ENCODE assay signal across 23 cellular contexts in the genomic region with DNA sequence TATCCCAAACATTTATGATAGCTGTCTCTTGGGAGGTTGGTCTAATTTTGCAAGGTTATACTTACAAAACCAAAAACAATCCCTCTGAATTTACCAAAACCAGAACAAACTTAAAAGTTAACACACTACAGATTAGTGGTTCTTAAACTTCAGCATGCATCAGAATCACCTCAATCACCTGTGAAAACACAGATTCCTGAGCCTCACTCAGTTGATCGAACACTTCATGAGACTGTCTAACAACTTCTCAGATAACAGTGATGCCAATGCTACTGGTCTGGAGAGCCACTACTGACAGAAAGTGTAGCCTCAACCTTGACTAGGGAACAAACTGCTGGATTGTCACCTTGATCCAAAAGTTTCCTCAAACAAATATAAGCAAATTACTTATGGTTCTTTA. TPM values are rescaled to one million over a fixed set of nuclear protein-coding genes. Genes with fewer than 3 reads are reported as not detected.
DNase-seq lines count a peak whose midpoint lies in the region; ATAC-seq, FAIRE-seq and TF ChIP-seq lines count a peak whose summit lies in the region.
"Had no signal": no experiment of that assay in that cellular context is flagged by ENCODE, and none has a peak within 500 bp of the region (broad histone marks: within the 10 kb centered on the region; RNA-seq: fewer than 3 reads in every experiment).

No MANE protein-coding gene starts in this region.

- H3K36me3 ChIP-seq in breast epithelium (no peaks in the 10 kb centered on the region), PC-3 (ENCODE audit: low read depth, low read length) (peaks cover 8% of the 10 kb centered on the region; the same call in 1 of the 2 replicates), K562 (ENCODE audit: control insufficient read depth, insufficient read depth, low read length) (no peaks in the 10 kb centered on the region)
- H3K36me3 ChIP-seq: sigmoid colon, vagina had no signal

- TF ChIP-seq CTCF in MCF 10A (IDR thresholded peaks at IDR 0.05; ENCODE audit: unreplicated experiment) = no peak
- TF ChIP-seq CTCF in breast epithelium (IDR thresholded peaks at IDR 0.05) = no peak
- TF ChIP-seq CTCF in PC-3 (conservative IDR thresholded peaks at IDR 0.05; ENCODE audit: low read depth, low read length) = no peak
- TF ChIP-seq CTCF in K562 (IDR thresholded peaks at IDR 0.05 in 2 of 3, conservative IDR thresholded peaks at IDR 0.05 in 1 of 3; ENCODE audit: insufficient read depth in 2 of 3, low read depth in 1 of 3, low read length in 3 of 3) = no peak

- BruUV-seq in MCF 10A (replicated peaks; lab: Mats Ljungman, UMichigan) = no TSS peak
- BruUV-seq in PC-3 (replicated peaks; lab: Mats Ljungman, UMichigan) = no TSS peak
- BruUV-seq in K562 (replicated peaks; lab: Mats Ljungman, UMichigan) = no TSS peak

- H3F3A ChIP-seq in PC-3 (ENCODE audit: low read length, unreplicated experiment) = no peaks in the 10 kb centered on the region

- peak overlapping the region; percentile 0 for H3K27ac Mint-ChIP-seq in MCF 10A (ENCODE audit: low read depth, unreplicated experiment)
- H3K27ac Mint-ChIP-seq: endodermal cell; GM23338; stimulated activated effector memory CD8-positive, alpha-beta T cell treated with anti-CD3 and anti-CD28 coated beads, Interleukin-12 subunit alpha, Interleukin-12 subunit beta, amount 100 ng/mL, for 72 hours had no signal

- H3K27ac ChIP-seq in breast epithelium (no peak overlapping the region), PC-3 (ENCODE audit: low read length) (peak overlapping the region; percentile 33), K562 (ENCODE audit: extremely low read depth, low read depth, low read length) (peak overlapping the region; percentile 72; the same call in 2 of the 3 replicates), temporal lobe (ENCODE audit: low read depth, low read length) (peak overlapping the region; percentile 22)
- H3K27ac ChIP-seq: parathyroid adenoma, sigmoid colon, testis, vagina had no signal

- no peak for DNase-seq in MCF 10A (ENCODE audit: unreplicated experiment)
- DNase-seq in breast epithelium (ENCODE audit: low spot score in 2 of 2) = no peak
- no peak for DNase-seq in PC-3
- no peak for DNase-seq in K562 (ENCODE audit: extremely low read depth in 1 of 4, low spot score in 3 of 4)
- DNase-seq in NK-92 treated with Interleukin-12 subunit alpha and Interleukin-12 subunit beta, amount 100 ng/mL, for 24 hours (lab: John Stamatoyannopoulos, UW) = no peak
- DNase-seq in NCI-H446 treated with DMSO at 0.1 percent for 48 hours (lab: John Stamatoyannopoulos, UW) = no peak
- no peak for DNase-seq in NCI-H1436 (lab: John Stamatoyannopoulos, UW)
- DNase-seq: activated T-cell treated with anti-CD3 and anti-CD28 coated beads for 4 hours, DMS153, endodermal cell, GDM1, left cardiac atrium, naive B cell, NCI-H2171, SHP77 treated with DMSO at 0.1 percent for 48 hours, sigmoid colon, testis had no signal

- H4K20me1 ChIP-seq in PC-3 (ENCODE audit: low read length) = peaks cover 58% of the 10 kb centered on the region
- no peaks in the 10 kb centered on the region for H4K20me1 ChIP-seq in K562 (replicated peaks; ENCODE audit: control insufficient read depth, insufficient read depth, low read length)

- no peaks in the 10 kb centered on the region for H3K9me2 ChIP-seq in PC-3 (replicated peaks; ENCODE audit: low read length)

- H2AFZ ChIP-seq in PC-3 (ENCODE audit: low read length) (no peak overlapping the region), K562 (ENCODE audit: low read depth, low read length) (no peak overlapping the region)
- H2AFZ ChIP-seq: GM23338, parathyroid adenoma had no signal

- in situ Hi-C loops in K562 (cut with MboI) = no loop called here

- H3K36me3 Mint-ChIP-seq in MCF 10A (ENCODE audit: insufficient read depth, unreplicated experiment) = peaks cover 6% of the 10 kb centered on the region
- H3K36me3 Mint-ChIP-seq: stimulated activated effector memory CD8-positive, alpha-beta T cell treated with anti-CD3 and anti-CD28 coated beads, Interleukin-12 subunit alpha, Interleukin-12 subunit beta, amount 100 ng/mL, for 72 hours had no signal

- H3K9me3 ChIP-seq in breast epithelium (no peaks in the 10 kb centered on the region), PC-3 (ENCODE audit: low read length) (no peaks in the 10 kb centered on the region), K562 (replicated peaks; ENCODE audit: control insufficient read depth, insufficient read depth, low read depth, low read length) (no peaks in the 10 kb centered on the region)
- H3K9me3 ChIP-seq: sigmoid colon, testis, vagina had no signal

- TF ChIP-seq RAD21 in K562 (CRISPR knock-in tag; conservative IDR thresholded peaks at IDR 0.05 in 1 of 2, IDR thresholded peaks at IDR 0.05 in 1 of 2) = no peak

- no peak overlapping the region for H3K4me3 Mint-ChIP-seq in MCF 10A (ENCODE audit: unreplicated experiment)
- H3K4me3 Mint-ChIP-seq: endodermal cell, GM23338 had no signal

- peak; percentile 34 for ATAC-seq in PC-3
- peak; percentile 35 for ATAC-seq in K562
- ATAC-seq: GM23338 had no signal

- no peak for TF ChIP-seq EP300 in K562 (IDR thresholded peaks at IDR 0.05; ENCODE audit: low read length)

- no peaks in the 10 kb centered on the region for H3K27me3 Mint-ChIP-seq in MCF 10A (ENCODE audit: insufficient read depth, unreplicated experiment)
- H3K27me3 Mint-ChIP-seq: naive B cell had no signal

- H3K9ac ChIP-seq in PC-3 (ENCODE audit: low read length) = no peak overlapping the region
- H3K9ac ChIP-seq in K562 (ENCODE audit: insufficient read depth in 1 of 2, low read depth in 2 of 2, low read length in 2 of 2) = no peak overlapping the region
- H3K9ac ChIP-seq: parathyroid adenoma had no signal

- H3K4me1 Mint-ChIP-seq in MCF 10A (ENCODE audit: insufficient read depth, unreplicated experiment) = peaks cover 31% of the 10 kb centered on the region

- no peaks in the 10 kb centered on the region for H3K27me3 ChIP-seq in breast epithelium
- no peaks in the 10 kb centered on the region for H3K27me3 ChIP-seq in PC-3 (ENCODE audit: low read length)
- H3K27me3 ChIP-seq in K562 (ENCODE audit: control insufficient read depth in 2 of 2, insufficient read depth in 2 of 2, low read length in 2 of 2) = no peaks in the 10 kb centered on the region
- H3K27me3 ChIP-seq: sigmoid colon, testis, vagina had no signal

- FAIRE-seq in K562 (lab: Jason Lieb, UNC) = no peak
- FAIRE-seq: HTR-8/SVneo had no signal

- 41% methylated on average over 1 of the region's 1 CpG for WGBS in K562 (ENCODE audit: insufficient coverage, low coverage, missing lambda C conversion rate)

- H3K4me1 ChIP-seq in breast epithelium (no peaks in the 10 kb centered on the region), PC-3 (ENCODE audit: insufficient read depth, low read length) (peaks cover 18% of the 10 kb centered on the region), K562 (replicated peaks in 1 of 2; ENCODE audit: control insufficient read depth in 2 of 2, insufficient read depth in 2 of 2, low read length in 2 of 2) (peaks cover 0 to 31% of the 10 kb centered on the region in 2 experiments; a peak in 4 of 5 replicates)
- H3K4me1 ChIP-seq: testis had no signal

- H3K4me2 ChIP-seq in PC-3 (ENCODE audit: low read length) = peak overlapping the region; percentile 28; the same call in 1 of the 2 replicates
- no peak overlapping the region for H3K4me2 ChIP-seq in K562 (ENCODE audit: insufficient read depth, low read length)
- H3K4me2 ChIP-seq: GM23338 had no signal

- H3K9me3 Mint-ChIP-seq in MCF 10A (ENCODE audit: unreplicated experiment) = peaks cover 12% of the 10 kb centered on the region
- H3K9me3 Mint-ChIP-seq: endodermal cell; GM23338; naive B cell; stimulated activated effector memory CD8-positive, alpha-beta T cell treated with anti-CD3 and anti-CD28 coated beads, Interleukin-12 subunit alpha, Interleukin-12 subunit beta, amount 100 ng/mL, for 72 hours had no signal

- H3K9me1 ChIP-seq in K562 (ENCODE audit: control insufficient read depth, insufficient read depth, low read length) = no peaks in the 10 kb centered on the region

- no peak overlapping the region for H3K4me3 ChIP-seq in breast epithelium
- no peak overlapping the region for H3K4me3 ChIP-seq in PC-3 (ENCODE audit: low read length)
- no peak overlapping the region for H3K4me3 ChIP-seq in K562
- H3K4me3 ChIP-seq: GM23338, sigmoid colon, testis, vagina had no signal

- intact Hi-C loops in MCF 10A (cut with micrococcal nuclease) (no loop called here), breast epithelium (cut with DNase I; ENCODE audit: low total_unique reads) (no loop called here), PC-3 (cut with micrococcal nuclease) (no loop called here), K562 (cut with micrococcal nuclease) (loop anchor here (2.0 kb wide), 1 partner anchor 44 kb away; a partner anchor contains a TSS)

- CTCF ChIA-PET in MCF 10A (lab: Yijun Ruan, JAX) (no interaction called here), PC-3 (lab: Charles Lee) (no interaction called here), K562 (lab: Yijun Ruan, JAX; ENCODE audit: low intra/inter-chr PET ratio) (no interaction called here)

- peaks cover 94% of the 10 kb centered on the region for H3K79me2 ChIP-seq in PC-3 (ENCODE audit: low read length)
- peaks cover 76% of the 10 kb centered on the region for H3K79me2 ChIP-seq in K562 (ENCODE audit: control insufficient read depth, insufficient read depth, low read length)

- TF ChIP-seq POLR2A in breast epithelium (IDR thresholded peaks at IDR 0.05) (no peak), K562 (conservative IDR thresholded peaks at IDR 0.05) (no peak)

- POLR2A ChIA-PET in MCF 10A (lab: Yijun Ruan, JAX) = interaction anchor here (0.6 to 2.1 kb wide), 6 partner anchors 9 to 1025 kb away, joined by 3 to 9 read pairs (median 3); a partner anchor contains a TSS
- POLR2A ChIA-PET in PC-3 (lab: Charles Lee; ENCODE audit: unreplicated experiment) = no interaction called here
- POLR2A ChIA-PET in K562 (lab: Yijun Ruan, JAX) = interaction anchor here (1.7 to 2.5 kb wide), 2 partner anchors 8 to 9 kb away, joined by 5 to 11 read pairs; no protein-coding TSS in a partner anchor

RNA-seq across cellular contexts. Expression of a gene that starts 44.2 kb away (rescaled TPM):
- total RNA-seq in MCF 10A (2022) (221 and 281 TPM in 2 replicates), breast epithelium (10 to 100 TPM; 40.3 to 76.8 (median 54.6) TPM), PC-3 (2014; rRNA removed) (48.5 and 61.9 TPM in 2 replicates), K562 (2014; rRNA removed) (15.4 and 27.9 TPM in 2 replicates), K562 (2014; rRNA removed; fragmentation: Illumina TruSeq; extraction: Trizol) (38.3 and 45.9 TPM in 2 replicates), K562 (2015; rRNA removed; fragmentation: Illumina TruSeq; extraction: Trizol) (35.0 and 39.0 TPM in 2 replicates), K562 (2021) (27.5 and 27.8 TPM in 2 replicates), temporal lobe (171 TPM)
- total RNA-seq in K562 (2011; cell fraction: chromatin; rRNA removed; ENCODE audit: low replicate concordance) = 36.0 and 177 TPM in 2 replicates
- total RNA-seq in K562 (2011; cell fraction: nucleolus; rRNA removed) = 21.2 and 30.4 TPM in 2 replicates
- total RNA-seq in K562 (2011; cell fraction: nucleoplasm; rRNA removed) = 57.1 and 97.8 TPM in 2 replicates
- polyA plus RNA-seq in K562 (2011; rRNA removed) (17.5 and 22.7 TPM in 2 replicates), K562 (2014; fragmentation: Illumina TruSeq; extraction: Trizol) (26.1 and 28.5 TPM in 2 replicates), K562 (2014; fragmentation: Nextera tagmentation; extraction: Ambion mirVana) (1 to 10 TPM; 8.6 to 9.7 TPM), K562 (2014; rRNA removed) (16.2 and 26.5 TPM in 2 replicates)
- 3.3 and 7.2 TPM in 2 replicates for polyA plus RNA-seq in K562 (2011; cell fraction: cytosol; rRNA removed)
- 19.0 and 29.5 TPM in 2 replicates for polyA plus RNA-seq in K562 (2011; cell fraction: nucleus; rRNA removed)
- polyA plus RNA-seq in K562 (2012) = 12.7 and 20.0 TPM in 2 replicates
- polyA minus RNA-seq in K562 (2011; rRNA and poly(A)+ RNA removed) = 50.0 and 57.4 TPM in 2 replicates
- polyA minus RNA-seq in K562 (2011; cell fraction: cytosol; rRNA and poly(A)+ RNA removed) = 18.1 and 19.4 TPM in 2 replicates
- 27.1 and 50.1 TPM in 2 replicates for polyA minus RNA-seq in K562 (2011; cell fraction: nucleus; rRNA and poly(A)+ RNA removed)

Comparison
In these comparisons a context has a peak if more than half of its experiments do, and no peak if none do; other contexts are left out.
1. H3K27ac ChIP-seq: peak in PC-3 (single experiment), K562 (single experiment) and temporal lobe (single experiment); none in breast epithelium (0 of 2).